In genomic region chr15:75639191-75639708, GRCh38 we compare ENCODE assay signal across 8 cellular contexts. TPM values are rescaled to one million over a fixed set of nuclear protein-coding genes. Genes with fewer than 3 reads are reported as not detected.
DNase-seq lines count a peak whose midpoint lies in the region; ATAC-seq and TF ChIP-seq lines count a peak whose summit lies in the region.

No MANE protein-coding gene starts in this region.

- H3K27me3 ChIP-seq in GM23338 (ENCODE audit: insufficient read depth) (no peaks in the 10 kb centered on the region), sigmoid colon (no peaks in the 10 kb centered on the region)

- DNase-seq in GM23338 (ENCODE audit: low spot score): peak; percentile 32
- no peak for DNase-seq in T-cell
- DNase-seq in fibroblast of the aortic adventitia (ENCODE audit: low read depth): peak; percentile 47
- DNase-seq in sigmoid colon: no peak
- DNase-seq in NCI-H2196 treated with DMSO at 0.1 percent for 48 hours (lab: John Stamatoyannopoulos, UW; ENCODE audit: unreplicated experiment): no peak
- DNase-seq in HEK293T (ENCODE audit: extremely low spot score): no peak

- TF ChIP-seq EP300 in sigmoid colon (IDR thresholded peaks at IDR 0.05): no peak

- H3K27ac Mint-ChIP-seq in GM23338 (peak overlapping the region; percentile 98), T-cell (peak overlapping the region; percentile 94 to 95)

- peaks cover 10% of the 10 kb centered on the region for H3K27me3 Mint-ChIP-seq in GM23338 (ENCODE audit: insufficient read depth, low read depth, poor library complexity)
- no peaks in the 10 kb centered on the region for H3K27me3 Mint-ChIP-seq in T-cell

- CTCF ChIA-PET in T-cell (lab: Charles Lee): interaction anchor here in 1 of 2 donors (0.7 to 3.4 kb wide), 13 partner anchors 8 to 271 kb away, joined by 3 to 28 read pairs (median 7); partner anchors contain the start of genes MAN2C1, SIN3A, SNUPN and SNX33
- CTCF ChIA-PET in HEK293T (lab: Yijun Ruan, JAX): interaction anchor here (0.9 to 2.9 kb wide), 9 partner anchors 8 to 271 kb away, joined by 3 to 9 read pairs (median 4); partner anchors contain the start of genes MAN2C1 and SNX33

- H3K36me3 Mint-ChIP-seq in GM23338 (ENCODE audit: low read depth) (peaks cover 14% of the 10 kb centered on the region), T-cell (peaks cover 9% of the 10 kb centered on the region)

- no peak for TF ChIP-seq POLR2A in sigmoid colon (IDR thresholded peaks at IDR 0.05)

- peak overlapping the region; percentile 89 for H3K4me2 ChIP-seq in GM23338

- no peaks in the 10 kb centered on the region for H3K9me3 ChIP-seq in sigmoid colon

- no peaks in the 10 kb centered on the region for H3K9me2 ChIP-seq in GM23338 (ENCODE audit: insufficient read depth)

- H3K4me3 Mint-ChIP-seq in GM23338 (peak overlapping the region; percentile 90), T-cell (peak overlapping the region; percentile 91 to 93 (median 91))

- peaks cover 37% of the 10 kb centered on the region for H3F3A ChIP-seq in GM23338 (replicated peaks; ENCODE audit: low read depth)

- intact Hi-C loops in sigmoid colon (cut with DNase I): loop anchor here (5.0 kb wide), 3 partner anchors 43 to 163 kb away; no protein-coding TSS in a partner anchor

- peaks cover 41% of the 10 kb centered on the region for H3K79me2 ChIP-seq in GM23338 (replicated peaks; ENCODE audit: insufficient read depth)

- no peak overlapping the region for H2AFZ ChIP-seq in GM23338

- ATAC-seq in GM23338 (peak; percentile 2), T-cell (replicated peaks in 1 of 4) (no peak), GM21737 (IDR thresholded peaks at IDR 0.05; ENCODE audit: unreplicated experiment) (no peak), GM21825 (IDR thresholded peaks at IDR 0.05; ENCODE audit: unreplicated experiment) (no peak)

- 1% methylated on average over 16 of the region's 16 CpGs for WGBS in sigmoid colon, 2 donors

- TF ChIP-seq CTCF in GM23338 (conservative IDR thresholded peaks at IDR 0.05; ENCODE audit: low read depth in 2 of 2) (no peak), fibroblast of the aortic adventitia (IDR thresholded peaks at IDR 0.05; ENCODE audit: insufficient read depth, low read length) (no peak), sigmoid colon (IDR thresholded peaks at IDR 0.05) (no peak)

- peak overlapping the region; percentile 89 for H3K4me3 ChIP-seq in GM23338
- H3K4me3 ChIP-seq in fibroblast of the aortic adventitia (ENCODE audit: low read depth, low read length): peak overlapping the region; percentile 99
- H3K4me3 ChIP-seq in sigmoid colon: peak overlapping the region; percentile 76 to 84 (median 81)

- H3K27ac ChIP-seq in GM23338 (ENCODE audit: low read depth) (peak overlapping the region; percentile 93), sigmoid colon (peak overlapping the region; percentile 88 to 93 (median 92))

- peaks cover 24% of the 10 kb centered on the region for H3K4me1 ChIP-seq in GM23338 (ENCODE audit: insufficient read depth)
- peaks cover 0 to 41% (median 29%) of the 10 kb centered on the region in 4 donors for H3K4me1 ChIP-seq in sigmoid colon

- peaks cover 33% of the 10 kb centered on the region for H3K4me1 Mint-ChIP-seq in GM23338
- H3K4me1 Mint-ChIP-seq in T-cell: peaks cover 38 to 47% (median 39%) of the 10 kb centered on the region in 3 donors

- no peaks in the 10 kb centered on the region; the same call in 1 of the 3 replicates for H3K9me3 Mint-ChIP-seq in GM23338
- no peaks in the 10 kb centered on the region for H3K9me3 Mint-ChIP-seq in T-cell

- POLR2A ChIA-PET in T-cell (lab: Charles Lee) (interaction anchor here (0.5 to 1.6 kb wide), 7 partner anchors 13 to 188 kb away, joined by 3 to 11 read pairs (median 4); partner anchors contain the start of genes SIN3A (in 2 of the 2) and SNUPN (in 1 of the 2)), HEK293T (lab: Yijun Ruan, JAX) (interaction anchor here (0.6 to 7.3 kb wide), 28 partner anchors 8 to 526 kb away, joined by 3 to 99 read pairs (median 6); partner anchors contain the start of genes MAN2C1, PTPN9, SIN3A and SNUPN)

- no peaks in the 10 kb centered on the region for H3K36me3 ChIP-seq in GM23338 (ENCODE audit: insufficient read depth)
- H3K36me3 ChIP-seq in sigmoid colon: no peaks in the 10 kb centered on the region

- H4K20me1 ChIP-seq in GM23338 (replicated peaks; ENCODE audit: insufficient read depth): peaks cover 26% of the 10 kb centered on the region

TF ChIP-seq in GM23338, 12 proteins besides CTCF, POLR2A, EP300 and RAD21 (continues in another document):
- TF ChIP-seq EZH2phosphoT487 (IDR thresholded peaks at IDR 0.05; ENCODE audit: unreplicated experiment) (no peak), EZH2 (IDR thresholded peaks at IDR 0.05; ENCODE audit: low read depth, unreplicated experiment) (no peak), STAT1 (IDR thresholded peaks at IDR 0.05; ENCODE audit: unreplicated experiment) (no peak), POLR2AphosphoS5 (IDR thresholded peaks at IDR 0.05; ENCODE audit: low read depth) (no peak)
- TF ChIP-seq, protein P1, sequence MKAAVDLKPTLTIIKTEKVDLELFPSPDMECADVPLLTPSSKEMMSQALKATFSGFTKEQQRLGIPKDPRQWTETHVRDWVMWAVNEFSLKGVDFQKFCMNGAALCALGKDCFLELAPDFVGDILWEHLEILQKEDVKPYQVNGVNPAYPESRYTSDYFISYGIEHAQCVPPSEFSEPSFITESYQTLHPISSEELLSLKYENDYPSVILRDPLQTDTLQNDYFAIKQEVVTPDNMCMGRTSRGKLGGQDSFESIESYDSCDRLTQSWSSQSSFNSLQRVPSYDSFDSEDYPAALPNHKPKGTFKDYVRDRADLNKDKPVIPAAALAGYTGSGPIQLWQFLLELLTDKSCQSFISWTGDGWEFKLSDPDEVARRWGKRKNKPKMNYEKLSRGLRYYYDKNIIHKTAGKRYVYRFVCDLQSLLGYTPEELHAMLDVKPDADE (IDR thresholded peaks at IDR 0.05): no peak

TF ChIP-seq in HEK293T, 16 proteins besides CTCF, POLR2A, EP300 and RAD21:
- TF ChIP-seq ARNT (IDR thresholded peaks at IDR 0.05): no peak
- no peak for TF ChIP-seq NFRKB (IDR thresholded peaks at IDR 0.05)
- TF ChIP-seq BHLHE40 (IDR thresholded peaks at IDR 0.05; ENCODE audit: borderline replicate concordance): no peak
- no peak for TF ChIP-seq HDGF (IDR thresholded peaks at IDR 0.05; ENCODE audit: borderline replicate concordance)
- no peak for TF ChIP-seq FOXA1 (IDR thresholded peaks at IDR 0.05)
- no peak for TF ChIP-seq CTBP1 (IDR thresholded peaks at IDR 0.05; ENCODE audit: borderline replicate concordance)
- TF ChIP-seq SP1 (IDR thresholded peaks at IDR 0.05): no peak
- no peak for TF ChIP-seq ELF4 (IDR thresholded peaks at IDR 0.05)
- no peak for TF ChIP-seq L3MBTL2 (conservative IDR thresholded peaks at IDR 0.05)
- no peak for TF ChIP-seq ZNF384 (IDR thresholded peaks at IDR 0.05)
- no peak for TF ChIP-seq SUZ12 (IDR thresholded peaks at IDR 0.05)
- no peak for TF ChIP-seq TARDBP (IDR thresholded peaks at IDR 0.05)

RNA-seq across cellular contexts. Expression of gene IMP3, which starts 0.8 kb away (rescaled TPM):
- 315 and 319 TPM in 2 replicates for total RNA-seq in GM23338 (2014; rRNA removed; shearing (Covaris generic))
- polyA plus RNA-seq in GM23338 (2016; fragmentation: Nextera tagmentation; extraction: Ambion mirVana): 210 and 219 TPM in 2 replicates
- total RNA-seq in T-cell: 10 to 100 TPM; 39.6 to 86.6 (median 81.8) TPM
- total RNA-seq in fibroblast of the aortic adventitia (ENCODE audit: low replicate concordance): 81.7 and 82.1 TPM in 2 replicates
- total RNA-seq in sigmoid colon: 100 to 1,000 TPM in 1 of 4 donors, 10 to 100 TPM in 3; 55.4 to 117 (median 84.3) TPM
- 10 to 100 TPM; 58.3 to 94.1 (median 62.0) TPM for polyA plus RNA-seq in sigmoid colon

RNA-seq across cellular contexts. Expression of gene SNX33, which starts 8.5 kb away (rescaled TPM):
- total RNA-seq in GM23338 (2014; rRNA removed; shearing (Covaris generic)): 14.6 and 21.2 TPM in 2 replicates
- polyA plus RNA-seq in GM23338 (2016; fragmentation: Nextera tagmentation; extraction: Ambion mirVana): 4.9 and 6.2 TPM in 2 replicates
- 1 to 10 TPM; 1.4 to 3.4 (median 2.5) TPM for total RNA-seq in T-cell
- 27.8 and 35.2 TPM in 2 replicates for total RNA-seq in fibroblast of the aortic adventitia (ENCODE audit: low replicate concordance)
- 10 to 100 TPM; 20.1 to 32.7 (median 25.8) TPM for total RNA-seq in sigmoid colon
- polyA plus RNA-seq in sigmoid colon: 10 to 100 TPM in 2 of 3 donors, 1 to 10 TPM in 1; 9.0 to 20.9 (median 12.7) TPM

RNA-seq across cellular contexts. Expression of gene SNUPN, which starts 13.7 kb away (rescaled TPM):
- 27.7 and 31.5 TPM in 2 replicates for total RNA-seq in GM23338 (2014; rRNA removed; shearing (Covaris generic))
- polyA plus RNA-seq in GM23338 (2016; fragmentation: Nextera tagmentation; extraction: Ambion mirVana) (20.5 and 22.4 TPM in 2 replicates), sigmoid colon (10 to 100 TPM; 20.4 to 25.0 (median 20.8) TPM)
- total RNA-seq in T-cell (10 to 100 TPM; 17.7 to 26.7 (median 20.8) TPM), fibroblast of the aortic adventitia (ENCODE audit: low replicate concordance) (41.5 and 43.3 TPM in 2 replicates), sigmoid colon (10 to 100 TPM; 15.3 to 28.6 (median 21.9) TPM)

Comparison
In these comparisons a context has a peak if more than half of its experiments do, and no peak if none do; other contexts are left out.
1. DNase-seq: peak in GM23338 (single experiment) and fibroblast of the aortic adventitia (single experiment); none in T-cell (0 of 34), sigmoid colon (single experiment), NCI-H2196 treated with DMSO at 0.1 percent for 48 hours (single experiment) and HEK293T (single experiment).
2. Peak in every context shown above with its lines, with median percentiles within 50 percentile points of each other: H3K4me3 ChIP-seq.